8 cellular contexts compared by ENCODE assay signal in the genomic region with DNA sequence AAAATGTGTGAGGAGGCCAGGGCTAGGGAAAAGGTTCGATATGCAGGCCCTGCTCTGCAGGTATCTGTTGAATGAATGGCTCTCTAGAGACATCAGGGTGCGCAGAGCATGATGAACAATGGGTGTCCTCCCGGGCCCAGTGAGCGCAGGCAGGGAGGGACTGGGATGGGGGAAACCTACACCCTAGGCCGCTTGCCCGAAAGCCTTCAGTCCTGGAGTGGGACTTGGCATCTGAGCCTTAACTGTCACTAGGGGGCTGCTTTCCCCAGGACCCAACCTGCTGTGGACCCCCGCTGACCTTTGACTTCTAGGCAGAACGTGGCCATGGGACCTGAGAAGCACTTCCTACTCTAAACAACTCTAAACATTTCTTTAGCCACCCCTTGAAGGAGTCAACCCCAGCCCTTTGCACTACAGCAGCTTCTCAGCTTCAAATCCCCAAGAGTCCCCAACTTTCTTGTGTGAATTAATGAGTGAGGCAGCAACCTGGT. TPM values are rescaled to one million over a fixed set of nuclear protein-coding genes. Genes with fewer than 3 reads are reported as not detected.
DNase-seq lines count a peak whose midpoint lies in the region; ATAC-seq, FAIRE-seq and TF ChIP-seq lines count a peak whose summit lies in the region.

No MANE protein-coding gene starts in this region.

- FAIRE-seq in bronchial epithelial cell (lab: Jason Lieb, UNC) = no peak

- H3K9me3 ChIP-seq in cardiac muscle cell (ENCODE audit: low read depth) (no peaks in the 10 kb centered on the region), mesodermal cell (ENCODE audit: control insufficient read depth, low read length) (no peaks in the 10 kb centered on the region), upper lobe of left lung (no peaks in the 10 kb centered on the region)

- WGBS in mesodermal cell (ENCODE audit: insufficient coverage in 2 of 2), 2 experiments = 45 to 52% methylated on average over 8 of the region's 8 CpGs
- WGBS in upper lobe of left lung, 2 donors = 27 to 41% methylated on average over 5 to 8 of the region's 8 CpGs

- no peak for DNase-seq in cardiac muscle cell (ENCODE audit: low read depth in 1 of 2, low spot score in 1 of 2)
- no peak for DNase-seq in Right ventricle myocardium superior
- DNase-seq in bronchial epithelial cell (ENCODE audit: low read depth) = no peak
- no peak for DNase-seq in upper lobe of left lung
- DNase-seq in amniotic stem cell (lab: John Stamatoyannopoulos, UW) = no peak
- no peak for DNase-seq in NCI-H524 (lab: John Stamatoyannopoulos, UW)

- intact Hi-C loops in Right ventricle myocardium superior (cut with DNase I) = no loop called here

- ATAC-seq in Right ventricle myocardium superior (ENCODE audit: poor library complexity) (no peak), upper lobe of left lung (ENCODE audit: low FRiP score in 2 of 2) (no peak), HG03139 (IDR thresholded peaks at IDR 0.05; ENCODE audit: unreplicated experiment) (no peak)

- H3K36me3 ChIP-seq in cardiac muscle cell = no peaks in the 10 kb centered on the region
- peaks cover 26% of the 10 kb centered on the region for H3K36me3 ChIP-seq in bronchial epithelial cell (ENCODE audit: control insufficient read depth, insufficient read depth, low read length)
- H3K36me3 ChIP-seq in mesodermal cell (ENCODE audit: control insufficient read depth, insufficient read depth, low read length) = peaks cover 4% of the 10 kb centered on the region
- H3K36me3 ChIP-seq in upper lobe of left lung = peaks cover 11 to 42% (median 24%) of the 10 kb centered on the region in 4 donors

- H3K4me3 ChIP-seq in cardiac muscle cell = peak overlapping the region; percentile 52
- H3K4me3 ChIP-seq in bronchial epithelial cell (ENCODE audit: low read depth, low read length) = peak overlapping the region; percentile 75
- peak overlapping the region; percentile 67 for H3K4me3 ChIP-seq in mesodermal cell (ENCODE audit: extremely low read depth, insufficient read depth, low read length, poor library complexity, severe bottlenecking)
- H3K4me3 ChIP-seq in upper lobe of left lung = peak overlapping the region in 3 of 4 donors; percentile 59 to 92 (median 84)

- no peak for TF ChIP-seq POLR2A in upper lobe of left lung (IDR thresholded peaks at IDR 0.05)

- no peak for TF ChIP-seq EP300 in upper lobe of left lung (IDR thresholded peaks at IDR 0.05)

- H3K27ac ChIP-seq in cardiac muscle cell = peak overlapping the region; percentile 80
- peak overlapping the region; percentile 92 for H3K27ac ChIP-seq in mesodermal cell (ENCODE audit: low read depth, low read length, severe bottlenecking)
- H3K27ac ChIP-seq in upper lobe of left lung = peak overlapping the region; percentile 93 to 98 (median 98)

- TF ChIP-seq CTCF in cardiac muscle cell (IDR thresholded peaks at IDR 0.05; ENCODE audit: low read depth, low read length) (no peak), bronchial epithelial cell (IDR thresholded peaks at IDR 0.05; ENCODE audit: insufficient read depth, low read length, severe bottlenecking) (no peak), upper lobe of left lung (IDR thresholded peaks at IDR 0.05) (no peak)

- H3K27me3 ChIP-seq in cardiac muscle cell (no peaks in the 10 kb centered on the region), bronchial epithelial cell (ENCODE audit: control insufficient read depth, insufficient read depth, low read length) (no peaks in the 10 kb centered on the region), upper lobe of left lung (no peaks in the 10 kb centered on the region)

- H3K4me1 ChIP-seq in cardiac muscle cell (ENCODE audit: low read depth) (peaks cover 3% of the 10 kb centered on the region), mesodermal cell (ENCODE audit: control insufficient read depth, insufficient read depth, low read length, poor library complexity, severe bottlenecking) (peaks cover 15% of the 10 kb centered on the region), upper lobe of left lung (peaks cover 42 to 49% (median 45%) of the 10 kb centered on the region in 4 donors)

RNA-seq across cellular contexts. Expression of a gene that starts 0.4 kb away (rescaled TPM):
- total RNA-seq in cardiac muscle cell (13.6 and 17.1 TPM in 2 replicates), Right ventricle myocardium superior (41.0 TPM), bronchial epithelial cell (12.1 and 17.2 TPM in 2 replicates), upper lobe of left lung (100 to 1,000 TPM in 4 of 6 donors, 10 to 100 TPM in 2; 36.6 to 302 (median 118) TPM)
- polyA plus RNA-seq in cardiac muscle cell = 12.7 and 17.8 TPM in 2 replicates
- 26.4 TPM for polyA plus RNA-seq in mesodermal cell (2013, experiment 1 of 2)
- 19.3 TPM for polyA plus RNA-seq in mesodermal cell (2013, experiment 2 of 2)

RNA-seq across cellular contexts. Expression of a gene that starts 7.4 kb away (rescaled TPM):
- total RNA-seq in cardiac muscle cell (0.18 and 3.6 TPM in 2 replicates), Right ventricle myocardium superior (15.8 TPM), bronchial epithelial cell (0.26 TPM in 2 replicates), upper lobe of left lung (1,000 to 10,000 TPM in 1 of 6 donors, 100 to 1,000 TPM in 5; 145 to 1,319 (median 555) TPM)
- 0.81 and 2.9 TPM in 2 replicates for polyA plus RNA-seq in cardiac muscle cell
- 131 TPM for polyA plus RNA-seq in mesodermal cell (2013, experiment 1 of 2)
- polyA plus RNA-seq in mesodermal cell (2013, experiment 2 of 2) = 74.3 TPM

RNA-seq across cellular contexts. Expression of a gene that starts 15.9 kb away (rescaled TPM):
- total RNA-seq in cardiac muscle cell (0.24 TPM in 1 of 2 replicates, not detected in the other), Right ventricle myocardium superior (not detected), bronchial epithelial cell (1.1 and 2.9 TPM in 2 replicates), upper lobe of left lung (10 to 100 TPM in 1 of 6 donors, 1 to 10 TPM in 5; 2.3 to 12.3 (median 5.5) TPM)
- 0.35 and 0.62 TPM in 2 replicates for polyA plus RNA-seq in cardiac muscle cell
- 3.1 TPM for polyA plus RNA-seq in mesodermal cell (2013, experiment 1 of 2)
- polyA plus RNA-seq in mesodermal cell (2013, experiment 2 of 2) = 1.2 TPM

RNA-seq across cellular contexts. Expression of a gene that starts 25.2 kb away (rescaled TPM):
- total RNA-seq in cardiac muscle cell (1.7 and 1.9 TPM in 2 replicates), Right ventricle myocardium superior (0.24 TPM), bronchial epithelial cell (not detected in 2 replicates), upper lobe of left lung (1 to 10 TPM in 2 of 6 donors, under 1 TPM in 3, not detected in 1; 0.39 to 1.6 (median 0.76) TPM)
- polyA plus RNA-seq in cardiac muscle cell = 2.8 and 3.1 TPM in 2 replicates
- polyA plus RNA-seq in mesodermal cell (2013, experiment 1 of 2) = 6.0 TPM
- 6.1 TPM for polyA plus RNA-seq in mesodermal cell (2013, experiment 2 of 2)

RNA-seq across cellular contexts. Expression of a gene that starts 25.4 kb away (rescaled TPM):
- total RNA-seq in cardiac muscle cell = 14.7 and 23.5 TPM in 2 replicates
- 31.8 and 44.1 TPM in 2 replicates for polyA plus RNA-seq in cardiac muscle cell
- 0.43 TPM for total RNA-seq in Right ventricle myocardium superior
- 31.9 and 86.3 TPM in 2 replicates for total RNA-seq in bronchial epithelial cell
- polyA plus RNA-seq in mesodermal cell (2013, experiment 1 of 2) = 4.2 TPM
- polyA plus RNA-seq in mesodermal cell (2013, experiment 2 of 2) = 5.4 TPM
- 10 to 100 TPM; 28.7 to 74.4 (median 44.1) TPM for total RNA-seq in upper lobe of left lung
